In the genomic region with DNA sequence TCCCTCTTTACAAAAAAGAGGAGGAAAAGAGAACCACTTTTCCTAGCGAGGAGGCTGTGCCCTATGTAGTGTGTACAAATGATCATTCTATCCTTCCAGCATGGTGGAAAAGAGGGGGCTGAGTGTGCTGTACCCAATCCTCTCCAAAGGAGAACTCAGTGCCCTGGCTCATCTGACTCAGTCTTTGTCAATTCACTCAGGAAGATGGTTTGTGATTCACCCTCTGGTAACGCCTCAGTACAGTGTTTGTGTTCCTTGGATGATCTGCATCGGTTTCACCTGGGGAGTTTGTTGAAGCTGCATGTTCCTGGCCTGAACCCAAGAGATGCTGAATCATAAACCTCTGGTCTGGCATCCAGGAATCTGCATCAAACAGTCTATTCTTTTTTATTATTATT, we compare ENCODE assay signal across 8 cellular contexts. TPM values are rescaled to one million over a fixed set of nuclear protein-coding genes. Genes with fewer than 3 reads are reported as not detected.
DNase-seq lines count a peak whose midpoint lies in the region; ATAC-seq and TF ChIP-seq lines count a peak whose summit lies in the region.

No MANE protein-coding gene starts in this region.

- no peaks in the 10 kb centered on the region for H3K36me3 Mint-ChIP-seq in CD8-positive, alpha-beta memory T cell

- H3K4me1 Mint-ChIP-seq in CD8-positive, alpha-beta memory T cell, result peaks cover 0 to 4% (median 2%) of the 10 kb centered on the region in 3 donors

- peak overlapping the region; percentile 59 for H3K4ac ChIP-seq in mesendoderm (ENCODE audit: low read depth, low read length)

- no peak overlapping the region for H3K27ac Mint-ChIP-seq in CD8-positive, alpha-beta memory T cell

- H3K9me2 ChIP-seq in HCT116 (ENCODE audit: insufficient read depth), result no peaks in the 10 kb centered on the region

- in situ Hi-C loops in astrocyte of the cerebellum (cut with HindIII; ENCODE audit: low sequenced_read_pairs), result loop anchor here (10.0 kb wide), 1 partner anchor 720 kb away; no protein-coding TSS in a partner anchor

- peak overlapping the region; percentile 23; the same call in 1 of the 2 replicates for H3K27ac ChIP-seq in HCT116 (ENCODE audit: low read depth, low read length)
- no peak overlapping the region for H3K27ac ChIP-seq in mesendoderm (ENCODE audit: low read depth, low read length)
- H3K27ac ChIP-seq in CD8-positive, alpha-beta memory T cell (ENCODE audit: low read depth, low read length), result no peak overlapping the region
- no peak overlapping the region for H3K27ac ChIP-seq in testis

- H2AK5ac ChIP-seq in mesendoderm (ENCODE audit: low read length), result no peak overlapping the region

- H3K9me3 ChIP-seq in HCT116 (ENCODE audit: control insufficient read depth in 1 of 2, insufficient read depth in 1 of 2, low read depth in 1 of 2, low read length in 2 of 2), result no peaks in the 10 kb centered on the region
- no peaks in the 10 kb centered on the region for H3K9me3 ChIP-seq in CD8-positive, alpha-beta memory T cell (ENCODE audit: low read length)
- H3K9me3 ChIP-seq in testis, result no peaks in the 10 kb centered on the region

- H3K4me2 ChIP-seq in HCT116 (ENCODE audit: low read length) (peak overlapping the region; percentile 76), mesendoderm (ENCODE audit: low read length) (no peak overlapping the region)

- H3K27me3 Mint-ChIP-seq in CD8-positive, alpha-beta memory T cell, result peaks cover 0 to 30% of the 10 kb centered on the region in 2 donors

- no peaks in the 10 kb centered on the region for H3K9me3 Mint-ChIP-seq in CD8-positive, alpha-beta memory T cell

- no peaks in the 10 kb centered on the region for H3K79me1 ChIP-seq in mesendoderm (ENCODE audit: low read length)

- no peak overlapping the region for H3K23ac ChIP-seq in mesendoderm (ENCODE audit: low read length)

- no peak overlapping the region for H2BK120ac ChIP-seq in mesendoderm (ENCODE audit: low read depth, low read length)

- RAD21 ChIA-PET in HCT116 (lab: Charles Lee; ENCODE audit: low non-redundant PET in 1 of 2, low total read pairs in 2 of 2, uncharacterized antibody in 2 of 2, unreplicated experiment in 2 of 2), result interaction anchor here (1.2 kb wide), 2 partner anchors 720 to 721 kb away, joined by 4 to 5 read pairs; no protein-coding TSS in a partner anchor

- H3K4me3 Mint-ChIP-seq in CD8-positive, alpha-beta memory T cell, result no peak overlapping the region

- no peaks in the 10 kb centered on the region for H3K27me3 ChIP-seq in HCT116 (ENCODE audit: insufficient read depth, low read length)
- no peaks in the 10 kb centered on the region for H3K27me3 ChIP-seq in mesendoderm (ENCODE audit: insufficient read depth, low read length, poor library complexity)
- no peaks in the 10 kb centered on the region for H3K27me3 ChIP-seq in CD8-positive, alpha-beta memory T cell (ENCODE audit: insufficient read depth, low read length, poor library complexity, severe bottlenecking)
- no peaks in the 10 kb centered on the region for H3K27me3 ChIP-seq in testis

- POLR2A ChIA-PET in HCT116 (lab: Charles Lee), result interaction anchor here (0.6 to 1.3 kb wide), 3 partner anchors 13 to 815 kb away, joined by 3 to 4 read pairs (median 4); no protein-coding TSS in a partner anchor
- POLR2A ChIA-PET in CD8-positive, alpha-beta memory T cell (lab: Charles Lee), result no interaction called here

- peak overlapping the region; percentile 51 for H3K56ac ChIP-seq in mesendoderm (ENCODE audit: low read length)

- no peak for TF ChIP-seq POLR2A in HCT116 (IDR thresholded peaks at IDR 0.05; ENCODE audit: borderline replicate concordance, extremely low read depth, insufficient read depth, insufficient read length)
- no peak for TF ChIP-seq POLR2A in testis (IDR thresholded peaks at IDR 0.05)

- H3K4me3 ChIP-seq in HCT116 (replicated peaks in 1 of 2; ENCODE audit: low read depth in 1 of 2, low read length in 2 of 2) (peak overlapping the region; percentile 23 to 36), astrocyte of the cerebellum (ENCODE audit: low read depth, low read length) (peak overlapping the region; percentile 15), mesendoderm (ENCODE audit: low read length) (no peak overlapping the region), testis (no peak overlapping the region)
- H3K4me3 ChIP-seq in CD8-positive, alpha-beta memory T cell (ENCODE audit: low read length), result no peak overlapping the region

- 0 out of 2 replicates have a peak, but pooled peaks have one; percentile 3 for TF ChIP-seq RAD21 in HCT116 (IDR thresholded peaks at IDR 0.05; ENCODE audit: low read depth)

- peak overlapping the region; percentile 36 for H2AFZ ChIP-seq in HCT116 (ENCODE audit: low read depth, low read length, poor library complexity, severe bottlenecking)

- intact Hi-C loops in HCT116 (cut with micrococcal nuclease) (loop anchor here (2.0 to 10.0 kb wide), 2 partner anchors 720 to 1140 kb away; no protein-coding TSS in a partner anchor), testis (cut with DNase I; ENCODE audit: low total_unique reads) (loop anchor here (10.0 kb wide), 1 partner anchor 720 kb away; no protein-coding TSS in a partner anchor)

- BruUV-seq in HCT116 (replicated peaks; lab: Mats Ljungman, UMichigan), result no TSS peak

- CTCF ChIA-PET in HCT116 (lab: Charles Lee), result interaction anchor here (0.6 to 2.1 kb wide), 23 partner anchors 10 to 1471 kb away, joined by 3 to 24 read pairs (median 4); no protein-coding TSS in a partner anchor
- CTCF ChIA-PET in CD8-positive, alpha-beta memory T cell (lab: Charles Lee), result interaction anchor here (0.7 to 2.7 kb wide), 7 partner anchors 10 to 1212 kb away, joined by 3 to 9 read pairs (median 4); no protein-coding TSS in a partner anchor

- ATAC-seq in HCT116, result peak; percentile 92
- ATAC-seq in HG03039 (IDR thresholded peaks at IDR 0.05; ENCODE audit: unreplicated experiment), result no peak

- H3K79me2 ChIP-seq in HCT116 (ENCODE audit: insufficient read depth, low read length) (no peaks in the 10 kb centered on the region), mesendoderm (ENCODE audit: control insufficient read depth, insufficient read depth, low read length) (no peaks in the 10 kb centered on the region)

- H4K5ac ChIP-seq in mesendoderm (ENCODE audit: low read length), result no peak overlapping the region

- H2BK5ac ChIP-seq in mesendoderm (ENCODE audit: low read length), result no peak overlapping the region

- WGBS in mesendoderm (ENCODE audit: extremely low coverage, insufficient coverage, low lambda C conversion rate), result no CpG with 5 or more reads among the region's 3 CpGs
- 19 to 26% methylated on average over 3 of the region's 3 CpGs for WGBS in testis, 2 donors

- H3K4me1 ChIP-seq in HCT116 (ENCODE audit: control insufficient read depth in 1 of 2, insufficient read depth in 2 of 2, low read length in 2 of 2) (peaks cover 6 to 19% of the 10 kb centered on the region in 2 experiments), mesendoderm (ENCODE audit: control insufficient read depth, low read depth, low read length) (peaks cover 2% of the 10 kb centered on the region), testis (no peaks in the 10 kb centered on the region)
- H3K4me1 ChIP-seq in CD8-positive, alpha-beta memory T cell (ENCODE audit: insufficient read depth, low read length), result no peaks in the 10 kb centered on the region

- H3K9ac ChIP-seq in HCT116 (ENCODE audit: low read length) (no peak overlapping the region), mesendoderm (ENCODE audit: low read length) (no peak overlapping the region)

- no peak for TF ChIP-seq CTCF in HCT116 (IDR thresholded peaks at IDR 0.05 in 2 of 3, conservative IDR thresholded peaks at IDR 0.05 in 1 of 3; ENCODE audit: borderline replicate concordance in 1 of 3, insufficient read depth in 1 of 3, low read depth in 2 of 3, low read length in 2 of 3)
- TF ChIP-seq CTCF in astrocyte of the cerebellum (IDR thresholded peaks at IDR 0.05; ENCODE audit: low read depth, low read length, missing control alignments), result no peak
- TF ChIP-seq CTCF in testis (IDR thresholded peaks at IDR 0.05), result no peak

- no peaks in the 10 kb centered on the region for H4K20me1 ChIP-seq in HCT116 (ENCODE audit: insufficient read depth)

- H3K36me3 ChIP-seq in HCT116 (ENCODE audit: control insufficient read depth in 1 of 2, insufficient read depth in 2 of 2, low read length in 2 of 2) (no peaks in the 10 kb centered on the region), mesendoderm (ENCODE audit: control insufficient read depth, insufficient read depth, low read length) (no peaks in the 10 kb centered on the region), testis (ENCODE audit: low read depth, missing control alignments) (no peaks in the 10 kb centered on the region)
- H3K36me3 ChIP-seq in CD8-positive, alpha-beta memory T cell (ENCODE audit: insufficient read depth, low read length), result no peaks in the 10 kb centered on the region

- H3K18ac ChIP-seq in mesendoderm (ENCODE audit: low read length), result no peak overlapping the region

- DNase-seq in AG08395 (ENCODE audit: low spot score) (peak; percentile 87), HCT116 (ENCODE audit: low read depth, low spot score) (peak; percentile 81), astrocyte of the cerebellum (ENCODE audit: low read depth) (peak; percentile 76), mesendoderm (peak; percentile 51), NCI-H187 treated with DMSO at 0.1 percent for 48 hours (lab: John Stamatoyannopoulos, UW) (no peak), testis (no peak)
- no peak for DNase-seq in CD8-positive, alpha-beta memory T cell

- no peak overlapping the region for H2BK15ac ChIP-seq in mesendoderm (replicated peaks; ENCODE audit: low read depth)

- H4K8ac ChIP-seq in mesendoderm (ENCODE audit: low read depth, low read length), result no peak overlapping the region

TF ChIP-seq in HCT116, 20 proteins besides CTCF, POLR2A, EP300 and RAD21:
- TF ChIP-seq FOSL1 (IDR thresholded peaks at IDR 0.05; ENCODE audit: low read depth) (peak; percentile 63), CBX3 (IDR thresholded peaks at IDR 0.05; ENCODE audit: low read depth) (0 out of 2 replicates have a peak, but pooled peaks have one; percentile 36), POLR2AphosphoS5 (IDR thresholded peaks at IDR 0.05; ENCODE audit: low read depth, low read length) (peak; percentile 48; the same call in 1 of the 2 replicates), YY1 (IDR thresholded peaks at IDR 0.05; ENCODE audit: extremely low read depth, insufficient replicate concordance, low read depth, low read length) (no peak), EZH2phosphoT487 (IDR thresholded peaks at IDR 0.05; ENCODE audit: borderline replicate concordance) (no peak), JUND (IDR thresholded peaks at IDR 0.05) (peak; percentile 54), ELF1 (IDR thresholded peaks at IDR 0.05; ENCODE audit: borderline replicate concordance, low read depth) (no peak), SP1 (IDR thresholded peaks at IDR 0.05; ENCODE audit: low read depth) (0 out of 2 replicates have a peak, but pooled peaks have one; percentile 28)

RNA-seq across cellular contexts. Expression of gene ENOX1, which starts 18.3 kb away (rescaled TPM):
- total RNA-seq in HCT116 (2021; ENCODE audit: unreplicated experiment) (4.5 TPM), testis (10 to 100 TPM; 11.0 to 11.5 TPM)
- polyA plus RNA-seq in HCT116 (2012), result 2.0 and 2.8 TPM in 2 replicates
- polyA plus RNA-seq in mesendoderm (2013, experiment 1 of 2), result 0.14 TPM
- polyA plus RNA-seq in mesendoderm (2013, experiment 2 of 2), result 0.18 TPM
- total RNA-seq in CD8-positive, alpha-beta memory T cell, result under 1 TPM; 0.18 to 0.29 TPM
- not detected for polyA plus RNA-seq in CD8-positive, alpha-beta memory T cell
- polyA plus RNA-seq in testis (ENCODE audit: insufficient read depth, low read depth, low replicate concordance), result 14.2 TPM

Comparison
In these comparisons a context has a peak if more than half of its experiments do, and no peak if none do; other contexts are left out.
1. DNase-seq: peak in AG08395 (single experiment), HCT116 (single experiment), astrocyte of the cerebellum (single experiment) and mesendoderm (single experiment); none in CD8-positive, alpha-beta memory T cell (0 of 5), NCI-H187 treated with DMSO at 0.1 percent for 48 hours (single experiment) and testis (single experiment).
2. H3K4me3 ChIP-seq: peak in HCT116 (2 of 2) and astrocyte of the cerebellum (single experiment); none in mesendoderm (single experiment), CD8-positive, alpha-beta memory T cell (single experiment) and testis (0 of 2).